8 cellular contexts compared by ENCODE assay signal in the genomic region with DNA sequence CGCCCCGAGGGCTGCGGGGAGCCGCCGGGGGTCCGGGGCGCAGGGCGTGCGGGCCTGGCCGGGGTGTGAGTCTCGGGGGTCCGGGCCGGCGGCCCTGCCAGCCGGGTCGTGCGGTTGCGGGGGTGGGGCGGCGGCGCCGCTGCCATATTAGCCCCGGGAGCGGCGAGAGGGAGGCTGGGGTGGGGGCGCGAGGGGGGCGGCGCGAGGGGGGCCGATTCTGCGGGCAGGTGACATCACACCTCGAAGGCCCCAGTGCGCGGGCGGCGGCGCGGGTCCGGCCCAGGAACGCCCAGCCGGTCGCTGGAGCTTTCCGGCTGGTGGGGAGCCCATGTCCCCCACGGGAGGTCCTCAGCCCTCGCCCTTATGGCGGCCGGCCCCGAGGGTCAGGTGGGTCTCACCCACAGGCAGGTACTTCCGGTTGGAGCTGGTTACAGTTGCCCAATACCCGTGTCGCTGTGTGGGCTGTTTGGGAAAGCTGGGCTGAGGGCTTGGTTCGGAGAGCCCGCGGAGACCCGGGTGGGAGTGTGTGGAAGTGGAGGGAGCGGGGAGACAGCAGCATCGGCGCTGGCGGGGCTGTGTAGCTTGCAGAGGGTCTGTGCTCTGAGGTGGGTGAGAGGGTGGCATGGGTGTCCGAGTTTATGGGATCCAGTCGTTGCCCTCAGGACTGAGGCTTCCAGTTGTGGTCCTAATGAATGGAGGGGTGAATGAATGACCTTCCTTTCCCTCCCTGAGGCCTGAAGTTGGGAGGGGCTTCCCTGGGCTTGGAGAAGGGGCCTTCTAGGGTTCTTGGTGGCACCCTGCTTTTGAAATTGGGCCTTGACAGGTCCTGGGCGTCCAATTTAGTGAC. TPM values are rescaled to one million over a fixed set of nuclear protein-coding genes. Genes with fewer than 3 reads are reported as not detected.
DNase-seq lines count a peak whose midpoint lies in the region; ATAC-seq lines count a peak whose summit lies in the region.

No MANE protein-coding gene starts in this region.

- ATAC-seq in GM19023 (IDR thresholded peaks at IDR 0.05; ENCODE audit: unreplicated experiment): peak; percentile 6
- ATAC-seq in naive B cell (ENCODE audit: low read depth in 2 of 2): peak; percentile 3 to 4
- no peak for ATAC-seq in HG03097 (IDR thresholded peaks at IDR 0.05; ENCODE audit: low FRiP score, unreplicated experiment)
- no peak for ATAC-seq in GM18861 (IDR thresholded peaks at IDR 0.05; ENCODE audit: unreplicated experiment)
- no peak for ATAC-seq in GM21825 (IDR thresholded peaks at IDR 0.05; ENCODE audit: unreplicated experiment)
- ATAC-seq in GM19395 (IDR thresholded peaks at IDR 0.05; ENCODE audit: unreplicated experiment): no peak

- no peaks in the 10 kb centered on the region for H3K9me3 Mint-ChIP-seq in dendritic cell treated with granulocyte-macrophage colony-stimulating factor and Interleukin-4, amounts not matched to agents 40 ng/mL and 50 ng/mL, for 4 days
- H3K9me3 Mint-ChIP-seq in naive B cell: no peaks in the 10 kb centered on the region

- peaks cover 7% of the 10 kb centered on the region for H3K27me3 Mint-ChIP-seq in dendritic cell treated with granulocyte-macrophage colony-stimulating factor and Interleukin-4, amounts not matched to agents 40 ng/mL and 50 ng/mL, for 4 days
- H3K27me3 Mint-ChIP-seq in naive B cell: no peaks in the 10 kb centered on the region

- H3K4me1 ChIP-seq in SJSA1 (replicated peaks): peaks cover 37% of the 10 kb centered on the region

- peak in 1 of 2 experiments; percentile 44 for DNase-seq in SJSA1 (ENCODE audit: low read depth in 1 of 2, low spot score in 2 of 2)
- no peak for DNase-seq in naive B cell

- peaks cover 60% of the 10 kb centered on the region for H3K36me3 Mint-ChIP-seq in dendritic cell treated with granulocyte-macrophage colony-stimulating factor and Interleukin-4, amounts not matched to agents 40 ng/mL and 50 ng/mL, for 4 days (ENCODE audit: low read depth)
- H3K36me3 Mint-ChIP-seq in naive B cell: peaks cover 0 to 9% of the 10 kb centered on the region in 2 donors

- no peaks in the 10 kb centered on the region; the same call in 1 of the 2 replicates for H3K9me3 ChIP-seq in SJSA1 (replicated peaks)

- no peaks in the 10 kb centered on the region for H3K27me3 ChIP-seq in SJSA1 (replicated peaks)

- H3K36me3 ChIP-seq in SJSA1: peaks cover 36% of the 10 kb centered on the region

- H3K4me1 Mint-ChIP-seq in dendritic cell treated with granulocyte-macrophage colony-stimulating factor and Interleukin-4, amounts not matched to agents 40 ng/mL and 50 ng/mL, for 4 days (ENCODE audit: low read depth): peaks cover 83% of the 10 kb centered on the region
- H3K4me1 Mint-ChIP-seq in naive B cell: peaks cover 66 to 89% (median 82%) of the 10 kb centered on the region in 3 donors

- H3K27ac Mint-ChIP-seq in dendritic cell treated with granulocyte-macrophage colony-stimulating factor and Interleukin-4, amounts not matched to agents 40 ng/mL and 50 ng/mL, for 4 days: peak overlapping the region; percentile 99
- H3K27ac Mint-ChIP-seq in naive B cell: peak overlapping the region; percentile 97 to 99 (median 98)

- H3K4me3 Mint-ChIP-seq in dendritic cell treated with granulocyte-macrophage colony-stimulating factor and Interleukin-4, amounts not matched to agents 40 ng/mL and 50 ng/mL, for 4 days: peak overlapping the region; percentile 91
- H3K4me3 Mint-ChIP-seq in naive B cell: peak overlapping the region; percentile 90 to 99 (median 94)

- intact Hi-C loops in dendritic cell treated with granulocyte-macrophage colony-stimulating factor and Interleukin-4, amounts not matched to agents 40 ng/mL and 50 ng/mL, for 4 days (cut with micrococcal nuclease): no loop called here

- H3K4me3 ChIP-seq in SJSA1: peak overlapping the region; percentile 96

- peak overlapping the region; percentile 98 for H3K27ac ChIP-seq in SJSA1

RNA-seq across cellular contexts. Expression of gene ATP6V0C, which starts 0.8 kb away (rescaled TPM):
- 44.6 and 69.7 TPM in 2 replicates for total RNA-seq in SJSA1 (2014; rRNA removed; shearing (Covaris generic))
- 100 to 1,000 TPM in 3 of 6 donors, 10 to 100 TPM in 3; 75.4 to 114 (median 98.1) TPM for polyA plus RNA-seq in naive B cell (ENCODE audit: low read depth in 6 of 6)

RNA-seq across cellular contexts. Expression of gene AMDHD2, which starts 5.6 kb away (rescaled TPM):
- 12.6 and 22.1 TPM in 2 replicates for total RNA-seq in SJSA1 (2014; rRNA removed; shearing (Covaris generic))
- polyA plus RNA-seq in naive B cell (ENCODE audit: low read depth in 6 of 6): 10 to 100 TPM; 17.6 to 24.0 (median 20.5) TPM

RNA-seq across cellular contexts. Expression of gene CEMP1, which starts 16.7 kb away (rescaled TPM):
- total RNA-seq in SJSA1 (2014; rRNA removed; shearing (Covaris generic)): not detected in 2 replicates
- 1 to 10 TPM; 2.4 to 5.7 (median 3.5) TPM for polyA plus RNA-seq in naive B cell (ENCODE audit: low read depth in 6 of 6)

RNA-seq across cellular contexts. Expression of gene PDPK1, which starts 23.3 kb away (rescaled TPM):
- 20.3 and 21.9 TPM in 2 replicates for total RNA-seq in SJSA1 (2014; rRNA removed; shearing (Covaris generic))
- 10 to 100 TPM; 16.7 to 44.8 (median 38.9) TPM for polyA plus RNA-seq in naive B cell (ENCODE audit: low read depth in 6 of 6)

RNA-seq across cellular contexts. Expression of gene TBC1D24, which starts 39.6 kb away (rescaled TPM):
- total RNA-seq in SJSA1 (2014; rRNA removed; shearing (Covaris generic)): 8.4 and 9.3 TPM in 2 replicates
- polyA plus RNA-seq in naive B cell (ENCODE audit: low read depth in 6 of 6): 1 to 10 TPM in 4 of 6 donors, under 1 TPM in 2; 0.22 to 3.3 (median 2.5) TPM

Comparison
In these comparisons a context has a peak if more than half of its experiments do, and no peak if none do; other contexts are left out.
1. ATAC-seq: peak in GM19023 (single experiment) and naive B cell (2 of 2); none in HG03097 (single experiment), GM18861 (single experiment), GM21825 (single experiment) and GM19395 (single experiment).